In the genomic region with DNA sequence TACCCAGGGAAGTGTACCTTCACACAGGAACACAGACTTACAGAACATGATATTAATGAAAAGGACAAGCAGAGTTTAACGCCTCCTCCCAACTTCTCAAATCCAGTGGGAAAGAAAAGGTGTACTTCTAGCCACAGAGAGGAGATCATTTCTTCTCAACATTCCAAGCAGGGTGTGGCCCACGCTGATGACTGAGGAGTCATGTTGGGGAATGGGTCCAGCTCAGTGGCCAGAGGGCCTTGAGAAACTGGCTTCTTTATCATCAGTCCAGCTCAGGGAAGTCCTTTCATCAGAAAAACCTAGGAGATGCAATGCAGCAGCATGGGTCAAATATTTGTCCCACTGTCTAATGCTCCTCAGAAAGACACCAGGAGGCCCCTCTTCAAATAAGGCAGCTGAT, we compare ENCODE assay signal across 20 cellular contexts.
DNase-seq lines count a peak whose midpoint lies in the region; ATAC-seq, FAIRE-seq and TF ChIP-seq lines count a peak whose summit lies in the region.
"Had no signal": no experiment of that assay in that cellular context is flagged by ENCODE, and none has a peak within 500 bp of the region (broad histone marks: within the 10 kb centered on the region; RNA-seq: fewer than 3 reads in every experiment).

No MANE protein-coding gene starts in this region.

- H3K4me3 ChIP-seq in K562: no peak overlapping the region
- no peak overlapping the region for H3K4me3 ChIP-seq in tibial nerve
- no peak overlapping the region for H3K4me3 ChIP-seq in heart right ventricle
- H3K4me3 ChIP-seq in tibial artery: no peak overlapping the region
- H3K4me3 ChIP-seq: HAP-1 had no signal

- no peak overlapping the region for H3K4me2 ChIP-seq in K562 (ENCODE audit: insufficient read depth, low read length)

- no peaks in the 10 kb centered on the region for H3K79me2 ChIP-seq in K562 (ENCODE audit: control insufficient read depth, insufficient read depth, low read length)

- H3K4me1 ChIP-seq in K562 (replicated peaks in 1 of 2; ENCODE audit: control insufficient read depth in 2 of 2, insufficient read depth in 2 of 2, low read length in 2 of 2) (peaks cover 0 to 4% of the 10 kb centered on the region in 2 experiments; a peak in 2 of 5 replicates), tibial nerve (no peaks in the 10 kb centered on the region), heart right ventricle (no peaks in the 10 kb centered on the region), tibial artery (no peaks in the 10 kb centered on the region)
- H3K4me1 ChIP-seq: HAP-1 had no signal

- 0 out of 2 replicates have a peak overlapping the region, but pooled peaks have one; percentile 23 for H2AFZ ChIP-seq in K562 (ENCODE audit: low read depth, low read length)

- TF ChIP-seq CTCF in K562 (IDR thresholded peaks at IDR 0.05 in 2 of 3, conservative IDR thresholded peaks at IDR 0.05 in 1 of 3; ENCODE audit: insufficient read depth in 2 of 3, low read depth in 1 of 3, low read length in 3 of 3): no peak
- TF ChIP-seq CTCF in tibial nerve (IDR thresholded peaks at IDR 0.05): no peak
- TF ChIP-seq CTCF in heart right ventricle (IDR thresholded peaks at IDR 0.05): no peak
- no peak for TF ChIP-seq CTCF in tibial artery (IDR thresholded peaks at IDR 0.05)

- POLR2A ChIA-PET in K562 (lab: Yijun Ruan, JAX): no interaction called here

- H3K9me1 ChIP-seq in K562 (ENCODE audit: control insufficient read depth, insufficient read depth, low read length): no peaks in the 10 kb centered on the region

- 0% methylated on average over 2 of the region's 2 CpGs for WGBS in K562 (ENCODE audit: insufficient coverage, low coverage, missing lambda C conversion rate)
- WGBS in tibial nerve, 2 donors: 95 to 98% methylated on average over 2 of the region's 2 CpGs
- 88 to 89% methylated on average over 2 of the region's 2 CpGs for WGBS in heart right ventricle, 2 donors

- no TSS peak for BruUV-seq in K562 (replicated peaks; lab: Mats Ljungman, UMichigan)

- TF ChIP-seq EP300 in K562 (IDR thresholded peaks at IDR 0.05; ENCODE audit: low read length) (no peak), tibial nerve (IDR thresholded peaks at IDR 0.05) (no peak)

- DNase-seq in ELR (ENCODE audit: low read depth) (peak; percentile 15), HT1080 (ENCODE audit: low read depth) (peak; percentile 7), K562 (ENCODE audit: extremely low read depth in 1 of 4, low spot score in 3 of 4) (peak in 1 of 4 experiments; percentile 4), tibial nerve (ENCODE audit: low spot score in 2 of 2) (no peak), heart right ventricle (no peak), KG1 (lab: John Stamatoyannopoulos, UW) (no peak), tibial artery (no peak)
- DNase-seq: DMS53, KBM-7, NCI-H1092 treated with DMSO at 0.1 percent for 48 hours, NCI-H1436 treated with DMSO at 0.1 percent for 48 hours, NCI-H2029, NCI-H2227 treated with DMSO at 0.1 percent for 48 hours, NCI-H510A treated with DMSO at 0.1 percent for 48 hours, NCI-H748 treated with DMSO at 0.1 percent for 48 hours, Right ventricle myocardium superior had no signal

- no peak overlapping the region for H3K27ac ChIP-seq in K562 (ENCODE audit: extremely low read depth, low read depth, low read length)
- H3K27ac ChIP-seq in tibial nerve: no peak overlapping the region
- H3K27ac ChIP-seq in heart right ventricle: no peak overlapping the region
- no peak overlapping the region for H3K27ac ChIP-seq in tibial artery

- CTCF ChIA-PET in K562 (lab: Yijun Ruan, JAX; ENCODE audit: low intra/inter-chr PET ratio): no interaction called here

- FAIRE-seq in K562 (lab: Jason Lieb, UNC): no peak
- FAIRE-seq: GM12891, HepG2, RCC 7860 had no signal

- intact Hi-C loops in K562 (cut with micrococcal nuclease): no loop called here
- intact Hi-C loops in heart right ventricle (cut with DNase I): no loop called here
- intact Hi-C loops in tibial artery (cut with DNase I; ENCODE audit: low total_unique reads): no loop called here

- H3K27me3 ChIP-seq in K562 (ENCODE audit: control insufficient read depth in 2 of 2, insufficient read depth in 2 of 2, low read length in 2 of 2) (no peaks in the 10 kb centered on the region), tibial nerve (no peaks in the 10 kb centered on the region), heart right ventricle (no peaks in the 10 kb centered on the region), tibial artery (no peaks in the 10 kb centered on the region)

- no peaks in the 10 kb centered on the region for H4K20me1 ChIP-seq in K562 (replicated peaks; ENCODE audit: control insufficient read depth, insufficient read depth, low read length)

- H3K9me3 ChIP-seq in K562 (replicated peaks; ENCODE audit: control insufficient read depth, insufficient read depth, low read depth, low read length): no peaks in the 10 kb centered on the region
- no peaks in the 10 kb centered on the region for H3K9me3 ChIP-seq in tibial nerve
- H3K9me3 ChIP-seq in heart right ventricle: no peaks in the 10 kb centered on the region
- no peaks in the 10 kb centered on the region for H3K9me3 ChIP-seq in tibial artery
- H3K9me3 ChIP-seq: HAP-1 had no signal

- no peaks in the 10 kb centered on the region for H3K36me3 ChIP-seq in K562 (ENCODE audit: control insufficient read depth, insufficient read depth, low read length)
- no peaks in the 10 kb centered on the region for H3K36me3 ChIP-seq in tibial nerve
- no peaks in the 10 kb centered on the region for H3K36me3 ChIP-seq in heart right ventricle
- no peaks in the 10 kb centered on the region for H3K36me3 ChIP-seq in tibial artery
- H3K36me3 ChIP-seq: HAP-1 had no signal

- TF ChIP-seq RAD21 in K562 (CRISPR knock-in tag; conservative IDR thresholded peaks at IDR 0.05 in 1 of 2, IDR thresholded peaks at IDR 0.05 in 1 of 2): no peak

- ATAC-seq in K562: peak; percentile 43; the same call in 2 of the 3 replicates
- ATAC-seq in heart right ventricle: no peak
- ATAC-seq: HepG2 had no signal

- TF ChIP-seq POLR2A in K562 (conservative IDR thresholded peaks at IDR 0.05): no peak
- no peak for TF ChIP-seq POLR2A in tibial nerve (IDR thresholded peaks at IDR 0.05)

- H3K9ac ChIP-seq in K562 (ENCODE audit: insufficient read depth in 1 of 2, low read depth in 2 of 2, low read length in 2 of 2): no peak overlapping the region

- in situ Hi-C loops in K562 (cut with MboI): no loop called here

TF ChIP-seq in K562, 482 proteins besides CTCF, POLR2A, EP300 and RAD21:
- TF ChIP-seq C11orf30 (IDR thresholded peaks at IDR 0.05; ENCODE audit: low read depth): no peak
- no peak for TF ChIP-seq RBM22 (IDR thresholded peaks at IDR 0.05; ENCODE audit: low read depth, low read length, poor library complexity, severe bottlenecking)
- TF ChIP-seq KDM2B (CRISPR knock-in tag; IDR thresholded peaks at IDR 0.05): no peak

Comparison
In these comparisons a context has a peak if more than half of its experiments do, and no peak if none do; other contexts are left out.
1. DNase-seq: peak in ELR (single experiment) and HT1080 (single experiment); none in tibial nerve (0 of 2), heart right ventricle (0 of 2), KG1 (single experiment) and tibial artery (0 of 2).